18 cellular contexts compared by ENCODE assay signal in genomic region chr11:124872741-124873140, GRCh38. TPM values are rescaled to one million over a fixed set of nuclear protein-coding genes. Genes with fewer than 3 reads are reported as not detected.
DNase-seq lines count a peak whose midpoint lies in the region; ATAC-seq, FAIRE-seq and TF ChIP-seq lines count a peak whose summit lies in the region.
"Had no signal": no experiment of that assay in that cellular context is flagged by ENCODE, and none has a peak within 500 bp of the region (broad histone marks: within the 10 kb centered on the region; RNA-seq: fewer than 3 reads in every experiment).

No MANE protein-coding gene starts in this region.

- peak overlapping the region; percentile 78 for H3K27ac Mint-ChIP-seq in neural progenitor cell
- H3K27ac Mint-ChIP-seq: CD14-positive monocyte had no signal

- no peak overlapping the region for H2BK5ac ChIP-seq in IMR-90 (ENCODE audit: low read depth, low read length, poor library complexity, severe bottlenecking)

- H3K79me2 ChIP-seq in neural progenitor cell (ENCODE audit: low read depth) = no peaks in the 10 kb centered on the region

- H3K36me3 ChIP-seq in IMR-90 (ENCODE audit: control insufficient read depth, insufficient read depth, low read length) (no peaks in the 10 kb centered on the region), neural progenitor cell (no peaks in the 10 kb centered on the region), colonic mucosa (no peaks in the 10 kb centered on the region)
- H3K36me3 ChIP-seq: MG63 had no signal

- no peaks in the 10 kb centered on the region for H3K9me3 Mint-ChIP-seq in neural progenitor cell

- H3K9me3 ChIP-seq in IMR-90 (ENCODE audit: control insufficient read depth, insufficient read depth, low read length) (no peaks in the 10 kb centered on the region), neural progenitor cell (ENCODE audit: low read depth) (no peaks in the 10 kb centered on the region), colonic mucosa (no peaks in the 10 kb centered on the region)
- H3K9me3 ChIP-seq: MG63 had no signal

- peaks cover 5% of the 10 kb centered on the region for H3K4me1 ChIP-seq in IMR-90 (ENCODE audit: control insufficient read depth, insufficient read depth, low read length)
- H3K4me1 ChIP-seq in neural progenitor cell = peaks cover 8% of the 10 kb centered on the region
- H3K4me1 ChIP-seq in colonic mucosa = peaks cover 6% of the 10 kb centered on the region

- H3K4ac ChIP-seq in IMR-90 (ENCODE audit: low read depth, low read length) = no peak overlapping the region

- peaks cover 27% of the 10 kb centered on the region for H3K4me1 Mint-ChIP-seq in neural progenitor cell

- H3K27me3 ChIP-seq in IMR-90 (ENCODE audit: control insufficient read depth, insufficient read depth, low read length) (peaks cover 56% of the 10 kb centered on the region), neural progenitor cell (peaks cover 80% of the 10 kb centered on the region), colonic mucosa (peaks cover 26% of the 10 kb centered on the region)

- peak overlapping the region; percentile 12; the same call in 1 of the 2 replicates for H2AK5ac ChIP-seq in IMR-90 (ENCODE audit: low read depth, low read length)

- no peak overlapping the region for H3K14ac ChIP-seq in IMR-90 (replicated peaks; ENCODE audit: low read depth, low read length)

- DNase-seq in D341Med (ENCODE audit: low spot score) (peak; percentile 7), IMR-90 (no peak), coronary artery (ENCODE audit: low spot score) (peak; percentile 31), neural progenitor cell (ENCODE audit: low spot score) (peak; percentile 53), urothelium cell line (ENCODE audit: low spot score) (no peak), colonic mucosa (no peak), COR-L47 (lab: John Stamatoyannopoulos, UW) (no peak)
- DNase-seq: DMS153, EL, MG63, NCI-H1092, NCI-H2081 treated with DMSO at 0.1 percent for 48 hours, NCI-H510A treated with DMSO at 0.1 percent for 48 hours, NCI-H82 had no signal

- no peak overlapping the region for H3K23ac ChIP-seq in IMR-90 (ENCODE audit: low read depth, low read length)

- in situ Hi-C loops in IMR-90 (cut with MboI; ENCODE audit: low sequenced_read_pairs) = no loop called here

- intact Hi-C loops in IMR-90 (cut with micrococcal nuclease) (loop anchor here (10.0 kb wide), 1 partner anchor 532 kb away; no protein-coding TSS in a partner anchor), colonic mucosa (cut with DNase I) (no loop called here)

- peaks cover 58% of the 10 kb centered on the region for H3K27me3 Mint-ChIP-seq in neural progenitor cell (ENCODE audit: insufficient read depth, low read depth)

- H4K20me1 ChIP-seq in IMR-90 (ENCODE audit: insufficient read depth, low read length) (no peaks in the 10 kb centered on the region), neural progenitor cell (ENCODE audit: low read depth) (peaks cover 9% of the 10 kb centered on the region)

- TF ChIP-seq RAD21 in IMR-90 (IDR thresholded peaks at IDR 0.05; ENCODE audit: low read length) = no peak

- no peak overlapping the region for H4K5ac ChIP-seq in IMR-90 (ENCODE audit: low read depth, low read length)

- POLR2A ChIA-PET in IMR-90 (lab: Charles Lee; ENCODE audit: unreplicated experiment) = no interaction called here

- H3F3A ChIP-seq in neural progenitor cell (ENCODE audit: low read depth) = peaks cover 15% of the 10 kb centered on the region

- no peak for ATAC-seq in IMR-90 (ENCODE audit: low read depth)
- ATAC-seq: HCT116 had no signal

- H2BK15ac ChIP-seq in IMR-90 (ENCODE audit: low read depth, low read length) = no peak overlapping the region

- no peak overlapping the region for H3K4me3 ChIP-seq in IMR-90 (ENCODE audit: insufficient read depth, low read depth, low read length)
- H3K4me3 ChIP-seq in coronary artery = no peak overlapping the region
- no peak overlapping the region for H3K4me3 ChIP-seq in neural progenitor cell
- no peak overlapping the region for H3K4me3 ChIP-seq in colonic mucosa
- H3K4me3 ChIP-seq: MG63 had no signal

- no peak for TF ChIP-seq POLR2A in IMR-90 (IDR thresholded peaks at IDR 0.05; ENCODE audit: low read depth, low read length)

- no TSS peak for BruUV-seq in IMR-90 (replicated peaks; lab: Mats Ljungman, UMichigan)

- WGBS in IMR-90 (ENCODE audit: extremely low coverage in 2 of 2, insufficient read length in 1 of 2), 2 experiments = 46% methylated on average over 2 of the region's 9 CpGs; no CpG with 5 or more reads in 1 of the 2 experiments

- no peak for TF ChIP-seq CTCF in IMR-90 (conservative IDR thresholded peaks at IDR 0.05; ENCODE audit: low read depth, low read length)
- no peak for TF ChIP-seq CTCF in coronary artery (IDR thresholded peaks at IDR 0.05)
- TF ChIP-seq CTCF in neural progenitor cell (IDR thresholded peaks at IDR 0.05) = no peak
- TF ChIP-seq CTCF in colonic mucosa (IDR thresholded peaks at IDR 0.05) = no peak

- H2AK9ac ChIP-seq in IMR-90 (replicated peaks; ENCODE audit: low read depth, low read length, poor library complexity) = no peak overlapping the region

- H3K4me3 Mint-ChIP-seq in neural progenitor cell = no peak overlapping the region

- H3K56ac ChIP-seq in IMR-90 (ENCODE audit: extremely low read depth, insufficient read depth, low read length) = no peak overlapping the region

- no peak overlapping the region for H2BK20ac ChIP-seq in IMR-90 (ENCODE audit: low read depth, low read length)

- H4K8ac ChIP-seq in IMR-90 (ENCODE audit: low read depth in 2 of 2, low read length in 2 of 2) = no peak overlapping the region

- H2BK120ac ChIP-seq in IMR-90 (ENCODE audit: low read depth, low read length) = no peak overlapping the region

- no peak for FAIRE-seq in urothelium cell line (lab: Jason Lieb, UNC)
- FAIRE-seq: GM19239 had no signal

- dilution Hi-C loops in IMR-90 (cut with HindIII; ENCODE audit: low sequenced_read_pairs, unreplicated experiment) = no loop called here

- peaks cover 0 to 10% of the 10 kb centered on the region in 2 experiments; a peak in 2 of 4 replicates for H3K79me1 ChIP-seq in IMR-90 (ENCODE audit: low read depth in 1 of 2, low read length in 2 of 2)

- no peak overlapping the region for H3K18ac ChIP-seq in IMR-90 (ENCODE audit: low read depth, low read length)

- no peaks in the 10 kb centered on the region for H3K36me3 Mint-ChIP-seq in neural progenitor cell

- H4K91ac ChIP-seq in IMR-90 (ENCODE audit: insufficient read depth, low read depth, low read length) = no peak overlapping the region

- H2AFZ ChIP-seq in IMR-90 (replicated peaks; ENCODE audit: low read length, poor library complexity) (no peak overlapping the region), neural progenitor cell (replicated peaks) (no peak overlapping the region)

- H3K9me1 ChIP-seq in IMR-90 (ENCODE audit: insufficient read depth, low read length) = no peaks in the 10 kb centered on the region; the same call in 1 of the 2 replicates

- H3K27ac ChIP-seq in IMR-90 (ENCODE audit: insufficient read depth, low read length) (no peak overlapping the region), coronary artery (no peak overlapping the region), neural progenitor cell (no peak overlapping the region), colonic mucosa (no peak overlapping the region)
- H3K27ac ChIP-seq: KMS-11 had no signal

- H3K4me2 ChIP-seq in IMR-90 (ENCODE audit: low read depth, low read length) = no peak overlapping the region
- no peak overlapping the region for H3K4me2 ChIP-seq in neural progenitor cell
- H3K4me2 ChIP-seq: KMS-11 had no signal

- CTCF ChIA-PET in IMR-90 (lab: Yijun Ruan, JAX) = interaction anchor here (1.2 kb wide), 1 partner anchor 229 kb away, joined by 3 read pairs; no protein-coding TSS in a partner anchor

- no peak overlapping the region for H3K9ac ChIP-seq in IMR-90 (ENCODE audit: low read depth, low read length)
- H3K9ac ChIP-seq in neural progenitor cell = no peak overlapping the region
- no peak overlapping the region for H3K9ac ChIP-seq in colonic mucosa (ENCODE audit: low read depth in 2 of 2, low read length in 2 of 2)
- H3K9ac ChIP-seq: KMS-11 had no signal

TF ChIP-seq in IMR-90, 13 proteins besides CTCF, POLR2A, EP300 and RAD21:
- TF ChIP-seq CEBPB (IDR thresholded peaks at IDR 0.05; ENCODE audit: low read depth, low read length) (no peak), BHLHE40 (IDR thresholded peaks at IDR 0.05; ENCODE audit: low read depth, low read length) (no peak), MAFK (IDR thresholded peaks at IDR 0.05; ENCODE audit: low read depth, low read length) (no peak), SMC3 (IDR thresholded peaks at IDR 0.05; ENCODE audit: low read depth, low read length) (no peak), RCOR1 (IDR thresholded peaks at IDR 0.05; ENCODE audit: insufficient replicate concordance, low read length) (no peak), FOS (IDR thresholded peaks at IDR 0.05; ENCODE audit: low read depth, low read length) (no peak)

RNA-seq across cellular contexts. Expression of gene ROBO3, which starts 7.5 kb away (rescaled TPM):
- total RNA-seq in IMR-90 (2012; rRNA removed) (10.3 and 12.0 TPM in 2 replicates), neural progenitor cell (ENCODE audit: low replicate concordance) (12.6 and 30.7 TPM in 2 replicates), colonic mucosa (1 to 10 TPM; 7.8 to 8.0 TPM)
- 54.1 and 64.5 TPM in 2 replicates for polyA plus RNA-seq in IMR-90 (2012; rRNA removed)
- 20.7 and 53.7 TPM in 2 replicates for polyA plus RNA-seq in IMR-90 (2012; cell fraction: cytosol; rRNA removed)
- polyA plus RNA-seq in IMR-90 (2012; cell fraction: nucleus; rRNA removed; ENCODE audit: low replicate concordance) = 445 and 537 TPM in 2 replicates

RNA-seq across cellular contexts. Expression of gene ROBO4, which starts 24.9 kb away (rescaled TPM):
- total RNA-seq in IMR-90 (2012; rRNA removed) (0.56 and 0.72 TPM in 2 replicates), neural progenitor cell (ENCODE audit: low replicate concordance) (not detected in 2 replicates), colonic mucosa (1 to 10 TPM; 4.0 to 5.0 TPM)
- polyA plus RNA-seq in IMR-90 (2012; rRNA removed) = 0.82 and 1.4 TPM in 2 replicates
- polyA plus RNA-seq in IMR-90 (2012; cell fraction: cytosol; rRNA removed) = 0.55 and 1.0 TPM in 2 replicates
- 1.3 and 3.6 TPM in 2 replicates for polyA plus RNA-seq in IMR-90 (2012; cell fraction: nucleus; rRNA removed; ENCODE audit: low replicate concordance)

RNA-seq across cellular contexts. Expression of gene HEPN1, which starts 46.3 kb away (rescaled TPM):
- total RNA-seq in IMR-90 (2012; rRNA removed) (not detected in 2 replicates), neural progenitor cell (ENCODE audit: low replicate concordance) (not detected in 2 replicates), colonic mucosa (not detected)
- not detected in 2 replicates for polyA plus RNA-seq in IMR-90 (2012; rRNA removed)
- not detected in 2 replicates for polyA plus RNA-seq in IMR-90 (2012; cell fraction: cytosol; rRNA removed)
- polyA plus RNA-seq in IMR-90 (2012; cell fraction: nucleus; rRNA removed; ENCODE audit: low replicate concordance) = not detected in 2 replicates
- polyA plus RNA-seq: CD14-positive monocyte had no signal

Comparison
In these comparisons a context has a peak if more than half of its experiments do, and no peak if none do; other contexts are left out.
1. DNase-seq: peak in D341Med (single experiment), coronary artery (single experiment) and neural progenitor cell (single experiment); none in IMR-90 (single experiment), urothelium cell line (single experiment), colonic mucosa (single experiment) and COR-L47 (single experiment).